In genomic region chr3:85790445-85791030, GRCh38 we compare ENCODE assay signal across 17 cellular contexts.
"Had no signal": no experiment of that assay in that cellular context is flagged by ENCODE, and none has a peak within 500 bp of the region (broad histone marks: within the 10 kb centered on the region; RNA-seq: fewer than 3 reads in every experiment).

No MANE protein-coding gene starts in this region.

- H3K36me3 ChIP-seq: colonic mucosa, heart left ventricle, suprapubic skin, vagina, WERI-Rb-1 had no signal

- H3K27me3 Mint-ChIP-seq: activated naive CD8-positive, alpha-beta T cell; naive B cell; stimulated activated naive CD8-positive, alpha-beta T cell treated with anti-CD3 and anti-CD28 coated beads, Interleukin-15, Interleukin-2, amounts not matched to agents 100 ng/mL and 50 ng/mL, for 24 hours had no signal

- H3K4me3 ChIP-seq: colonic mucosa, heart left ventricle, mucosa of descending colon, psoas muscle, suprapubic skin, vagina had no signal

- H3K36me3 Mint-ChIP-seq: activated naive CD8-positive, alpha-beta T cell; naive B cell had no signal

- H3K27ac ChIP-seq: colonic mucosa, heart left ventricle, psoas muscle, suprapubic skin, vagina, WERI-Rb-1 had no signal

- H3K27ac Mint-ChIP-seq: activated naive CD8-positive, alpha-beta T cell; naive B cell; stimulated activated naive CD8-positive, alpha-beta T cell treated with anti-CD3 and anti-CD28 coated beads, Interleukin-15, Interleukin-2, amounts not matched to agents 100 ng/mL and 50 ng/mL, for 24 hours had no signal

- H3K4me1 ChIP-seq: colonic mucosa, psoas muscle, suprapubic skin, vagina had no signal

- H3K9me3 ChIP-seq: colonic mucosa, heart left ventricle, mucosa of descending colon, psoas muscle, suprapubic skin, vagina had no signal

- H3K4me3 Mint-ChIP-seq: activated naive CD8-positive, alpha-beta T cell; naive B cell; neural crest cell; stimulated activated naive CD8-positive, alpha-beta T cell treated with anti-CD3 and anti-CD28 coated beads, Interleukin-15, Interleukin-2, amounts not matched to agents 100 ng/mL and 50 ng/mL, for 24 hours had no signal

- H3K27me3 ChIP-seq: colonic mucosa, heart left ventricle, suprapubic skin, vagina had no signal

- H3K4me1 Mint-ChIP-seq: naive B cell had no signal

- DNase-seq: activated CD4-positive, alpha-beta T cell treated with anti-CD3 and anti-CD28 coated beads, Interleukin-2, amount 50 U/mL, for 4 hours; colonic mucosa; mesenchymal stem cell; mucosa of descending colon; naive B cell; stimulated activated CD4-positive, alpha-beta T cell treated with anti-CD3 and anti-CD28 coated beads, Interleukin-2, amount 100 ng/mL, for 24 hours; T-helper 2 cell; trophoblast cell; WERI-Rb-1 had no signal

- ATAC-seq: heart left ventricle, mucosa of descending colon, right cardiac atrium had no signal
